ENCODE assay signal across 20 cellular contexts in the genomic region with DNA sequence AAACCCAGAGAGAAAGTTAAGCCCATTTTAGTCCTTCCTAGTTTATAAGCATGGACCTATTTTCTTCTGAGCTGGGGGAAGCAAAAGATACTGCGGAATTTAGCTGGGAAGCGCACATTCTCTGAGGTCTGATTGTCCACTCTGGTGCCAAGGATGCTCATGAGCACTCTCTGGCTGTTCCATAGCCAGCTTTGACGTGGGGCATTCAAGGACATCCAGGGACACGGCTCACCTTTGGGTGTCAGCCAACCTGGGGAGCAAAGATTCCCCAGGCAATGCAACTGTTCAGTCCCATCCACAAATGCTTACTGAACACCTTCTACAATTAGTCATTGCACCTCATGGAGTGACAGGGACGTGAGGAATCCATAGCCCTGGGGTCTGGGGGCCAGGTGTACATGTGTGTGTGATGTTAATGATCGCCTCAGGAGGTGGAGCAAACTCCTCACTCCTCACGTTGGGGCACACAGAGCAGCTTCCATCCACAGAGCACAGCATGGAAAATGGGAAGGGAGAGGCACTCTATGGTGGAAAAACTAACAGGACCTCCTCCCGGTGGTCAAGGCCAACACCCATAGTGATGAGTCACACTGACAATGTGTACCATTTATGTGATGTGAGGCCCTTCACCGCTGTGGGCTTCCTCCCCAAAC.
"Had no signal": no experiment of that assay in that cellular context is flagged by ENCODE, and none has a peak within 500 bp of the region (broad histone marks: within the 10 kb centered on the region; RNA-seq: fewer than 3 reads in every experiment).

No MANE protein-coding gene starts in this region.

- ATAC-seq: activated CD8-positive, alpha-beta T cell treated with anti-CD3 and anti-CD28 coated beads, Interleukin-2, amount 10 ng/mL, durations not matched to agents 7 days and 5 days; activated T-cell treated with anti-CD3 and anti-CD28 coated beads, Interleukin-2, amount 50 U/mL, for 72 hours; gastroesophageal sphincter; lower lobe of right lung had no signal

- H3K4me3 ChIP-seq: cardiac muscle cell, gastroesophageal sphincter, heart left ventricle, lower lobe of right lung, tibial artery had no signal

- H3K27me3 ChIP-seq: cardiac muscle cell, gastroesophageal sphincter, heart left ventricle, tibial artery had no signal

- DNase-seq: activated B cell treated with CpG ODN at 0.5 μM for 24 hours; activated CD4-positive, alpha-beta T cell treated with anti-CD3 and anti-CD28 coated beads for 4 hours; activated CD8-positive, alpha-beta memory T cell treated with anti-CD3 and anti-CD28 coated beads, Interleukin-2, amount 50 U/mL, for 4 hours; activated CD8-positive, alpha-beta T cell treated with anti-CD3 and anti-CD28 coated beads, Interleukin-2, amount 10 ng/mL, durations not matched to agents 7 days and 5 days; activated effector memory CD4-positive, alpha-beta T cell treated with anti-CD3 and anti-CD28 coated beads, Interleukin-2, amount 50 U/mL, for 16 hours; activated T-cell treated with anti-CD3 and anti-CD28 coated beads, Interleukin-2, amount 50 U/mL, for 72 hours; erythroblast; heart left ventricle; lower lobe of right lung; occipital lobe; stimulated activated CD4-positive, alpha-beta T cell treated with anti-CD3 and anti-CD28 coated beads, Interleukin-12 subunit alpha, Interleukin-12 subunit beta, amount 100 ng/mL, for 4 hours; stimulated activated CD4-positive, alpha-beta T cell treated with anti-CD3 and anti-CD28 coated beads, Interleukin-2, amount 100 ng/mL, for 24 hours; stimulated activated naive CD4-positive, alpha-beta T cell treated with Interleukin-2 at 50 U/mL for 16 hours; substantia nigra; SW 1271 had no signal

- H3K9me3 Mint-ChIP-seq: activated B cell treated with CpG ODN at 0.5 μM for 24 hours; activated naive CD4-positive, alpha-beta T cell treated with anti-CD3 and anti-CD28 coated beads, Interleukin-2, amount 50 U/mL, for 24 hours; activated T-cell treated with anti-CD3 and anti-CD28 coated beads, Interleukin-2, amount 50 U/mL, for 72 hours had no signal

- H3K4me3 Mint-ChIP-seq: activated B cell treated with CpG ODN at 0.5 μM for 24 hours; activated CD8-positive, alpha-beta T cell treated with anti-CD3 and anti-CD28 coated beads, Interleukin-2, amount 10 ng/mL, durations not matched to agents 7 days and 5 days; activated naive CD4-positive, alpha-beta T cell treated with anti-CD3 and anti-CD28 coated beads, Interleukin-2, amount 50 U/mL, for 24 hours; activated T-cell treated with anti-CD3 and anti-CD28 coated beads, Interleukin-2, amount 50 U/mL, for 72 hours had no signal

- H3K36me3 ChIP-seq: cardiac muscle cell, gastroesophageal sphincter, heart left ventricle, lower lobe of right lung, tibial artery had no signal

- H3K27ac Mint-ChIP-seq: activated B cell treated with CpG ODN at 0.5 μM for 24 hours; activated CD8-positive, alpha-beta T cell treated with anti-CD3 and anti-CD28 coated beads, Interleukin-2, amount 10 ng/mL, durations not matched to agents 7 days and 5 days; activated naive CD4-positive, alpha-beta T cell treated with anti-CD3 and anti-CD28 coated beads, Interleukin-2, amount 50 U/mL, for 24 hours; activated T-cell treated with anti-CD3 and anti-CD28 coated beads, Interleukin-2, amount 50 U/mL, for 72 hours had no signal

- FAIRE-seq: TTC549 had no signal

- H3K27me3 Mint-ChIP-seq: activated naive CD4-positive, alpha-beta T cell treated with anti-CD3 and anti-CD28 coated beads, Interleukin-2, amount 50 U/mL, for 24 hours had no signal

- H3K27ac ChIP-seq: cardiac muscle cell, gastroesophageal sphincter, heart left ventricle, lower lobe of right lung, tibial artery had no signal

- H3K4me1 Mint-ChIP-seq: activated B cell treated with CpG ODN at 0.5 μM for 24 hours; activated naive CD4-positive, alpha-beta T cell treated with anti-CD3 and anti-CD28 coated beads, Interleukin-2, amount 50 U/mL, for 24 hours had no signal

- H3K9me3 ChIP-seq: gastroesophageal sphincter, heart left ventricle, lower lobe of right lung, tibial artery had no signal
